In the genomic region with DNA sequence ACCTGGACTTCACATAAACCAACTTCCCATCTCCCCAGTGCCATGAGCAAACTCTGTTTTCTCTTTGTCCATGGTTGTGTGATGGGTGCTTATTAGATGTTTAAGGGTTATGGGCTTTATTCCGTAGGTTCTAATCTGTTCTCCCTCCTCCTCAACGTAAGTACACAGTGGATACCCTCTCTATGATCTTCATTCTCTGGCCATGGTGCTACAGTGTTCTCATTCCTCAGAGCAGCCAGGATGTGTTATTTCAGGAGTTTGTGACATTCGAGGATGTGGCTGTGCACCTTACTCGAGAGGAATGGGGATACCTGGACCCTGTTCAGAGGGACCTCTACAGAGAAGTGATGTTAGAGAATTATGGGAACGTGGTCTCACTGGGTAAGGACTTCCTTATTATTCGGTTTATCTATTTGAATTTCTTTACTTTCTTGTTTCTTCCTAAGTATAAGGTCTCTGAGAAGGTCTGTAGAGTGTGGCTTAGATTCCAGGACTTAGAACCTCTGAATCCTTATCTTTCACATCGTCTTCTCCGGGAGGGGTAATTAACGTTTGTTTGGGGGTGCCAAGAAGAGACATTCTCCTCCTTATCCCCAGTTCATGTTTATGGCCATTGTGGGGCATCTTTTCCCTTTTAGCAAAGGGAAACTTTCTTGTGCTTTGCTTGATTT, we compare ENCODE assay signal across 11 cellular contexts. TPM values are rescaled to one million over a fixed set of nuclear protein-coding genes. Genes with fewer than 3 reads are reported as not detected.
A peak's percentile ranks its signal among the peaks of the same experiment; 100 is the strongest.
DNase-seq lines count a peak whose midpoint lies in the region; ATAC-seq, FAIRE-seq and TF ChIP-seq lines count a peak whose summit lies in the region.
"Had no signal": no experiment of that assay in that cellular context is flagged by ENCODE, and none has a peak within 500 bp of the region (broad histone marks: within the 10 kb centered on the region; RNA-seq: fewer than 3 reads in every experiment).

No MANE protein-coding gene starts in this region.

- no peak for FAIRE-seq in GM12891 (lab: Jason Lieb, UNC)

- POLR2A ChIA-PET in activated CD8-positive, alpha-beta T cell treated with anti-CD3 and anti-CD28 coated beads for 36 hours (lab: Charles Lee), result interaction anchor here (1.4 kb wide), 1 partner anchor 62 kb away, joined by 5 read pairs; no protein-coding TSS in a partner anchor

- H3K4me1 ChIP-seq in foreskin keratinocyte (peaks cover 34% of the 10 kb centered on the region), subcutaneous abdominal adipose tissue (ENCODE audit: control insufficient read depth in 5 of 5, insufficient read depth in 5 of 5, low read length in 5 of 5) (peaks cover 2 to 31% (median 25%) of the 10 kb centered on the region in 5 donors)

- H3K4me1 Mint-ChIP-seq in activated T-cell treated with anti-CD3 and anti-CD28 coated beads, Interleukin-2, amount 50 U/mL, for 72 hours (ENCODE audit: low read depth), result peaks cover 53% of the 10 kb centered on the region
- peaks cover 47% of the 10 kb centered on the region for H3K4me1 Mint-ChIP-seq in activated T-cell treated with anti-CD3 and anti-CD28 coated beads, Interleukin-2, amount 50 U/mL, for 4 hours (ENCODE audit: low read depth)
- H3K4me1 Mint-ChIP-seq in activated CD8-positive, alpha-beta T cell treated with anti-CD3 and anti-CD28 coated beads for 36 hours (ENCODE audit: low read depth), result peaks cover 54% of the 10 kb centered on the region

- no peak for ATAC-seq in activated T-cell treated with anti-CD3 and anti-CD28 coated beads, Interleukin-2, amount 50 U/mL, for 72 hours (replicated peaks in 1 of 2)
- no peak for ATAC-seq in activated T-cell treated with anti-CD3 and anti-CD28 coated beads, Interleukin-2, amount 50 U/mL, for 4 hours
- no peak for ATAC-seq in activated CD8-positive, alpha-beta T cell treated with anti-CD3 and anti-CD28 coated beads for 36 hours
- no peak for ATAC-seq in foreskin keratinocyte

- no peak for TF ChIP-seq POLR2A in GM12891 (IDR thresholded peaks at IDR 0.05; ENCODE audit: low read depth, low read length)

- TF ChIP-seq CTCF in activated CD8-positive, alpha-beta T cell treated with anti-CD3 and anti-CD28 coated beads for 36 hours (IDR thresholded peaks at IDR 0.05), result no peak
- no peak for TF ChIP-seq CTCF in foreskin keratinocyte (conservative IDR thresholded peaks at IDR 0.05)

- no peak overlapping the region for H3K4me3 ChIP-seq in subcutaneous abdominal adipose tissue (ENCODE audit: low read depth in 1 of 5, low read length in 5 of 5)
- H3K4me3 ChIP-seq: uterus had no signal

- H3K36me3 ChIP-seq in subcutaneous abdominal adipose tissue (ENCODE audit: control insufficient read depth in 5 of 5, insufficient read depth in 5 of 5, low read length in 5 of 5), result peaks cover 30 to 62% (median 55%) of the 10 kb centered on the region in 5 donors
- H3K36me3 ChIP-seq: uterus had no signal

- CTCF ChIA-PET in activated CD8-positive, alpha-beta T cell treated with anti-CD3 and anti-CD28 coated beads for 36 hours (lab: Charles Lee), result no interaction called here

- no peak for DNase-seq in activated T-cell treated with anti-CD3 and anti-CD28 coated beads, Interleukin-2, amount 50 U/mL, for 72 hours
- no peak for DNase-seq in activated T-cell treated with anti-CD3 and anti-CD28 coated beads, Interleukin-2, amount 50 U/mL, for 4 hours
- no peak for DNase-seq in activated CD8-positive, alpha-beta T cell treated with anti-CD3 and anti-CD28 coated beads for 36 hours
- DNase-seq in foreskin keratinocyte, result no peak
- DNase-seq in NCI-H1417 treated with DMSO at 0.1 percent for 48 hours (lab: John Stamatoyannopoulos, UW), result no peak
- DNase-seq in GM12891 (ENCODE audit: insufficient read length, low spot score), result no peak
- no peak for DNase-seq in stimulated activated naive CD4-positive, alpha-beta T cell (lab: John Stamatoyannopoulos, UW)
- DNase-seq: cortex of kidney, NCI-H2081, uterus had no signal

- H3K27ac Mint-ChIP-seq in activated T-cell treated with anti-CD3 and anti-CD28 coated beads, Interleukin-2, amount 50 U/mL, for 72 hours, result peak overlapping the region; percentile 96
- H3K27ac Mint-ChIP-seq in activated CD8-positive, alpha-beta T cell treated with anti-CD3 and anti-CD28 coated beads for 36 hours, result peak overlapping the region; percentile 85

- H3K9me3 Mint-ChIP-seq in activated T-cell treated with anti-CD3 and anti-CD28 coated beads, Interleukin-2, amount 50 U/mL, for 72 hours, result no peaks in the 10 kb centered on the region
- H3K9me3 Mint-ChIP-seq in activated T-cell treated with anti-CD3 and anti-CD28 coated beads, Interleukin-2, amount 50 U/mL, for 4 hours, result no peaks in the 10 kb centered on the region
- H3K9me3 Mint-ChIP-seq in activated CD8-positive, alpha-beta T cell treated with anti-CD3 and anti-CD28 coated beads for 36 hours, result no peaks in the 10 kb centered on the region

- H3K27ac ChIP-seq in foreskin keratinocyte (peak overlapping the region; percentile 86), subcutaneous abdominal adipose tissue (ENCODE audit: low read depth, low read length) (peak overlapping the region; percentile 69)

- no peaks in the 10 kb centered on the region for H3K27me3 Mint-ChIP-seq in activated T-cell treated with anti-CD3 and anti-CD28 coated beads, Interleukin-2, amount 50 U/mL, for 72 hours (ENCODE audit: low read depth)
- H3K27me3 Mint-ChIP-seq in activated T-cell treated with anti-CD3 and anti-CD28 coated beads, Interleukin-2, amount 50 U/mL, for 4 hours (ENCODE audit: low read depth), result no peaks in the 10 kb centered on the region
- H3K27me3 Mint-ChIP-seq in activated CD8-positive, alpha-beta T cell treated with anti-CD3 and anti-CD28 coated beads for 36 hours, result no peaks in the 10 kb centered on the region

- peak overlapping the region; percentile 47 to 68 for H3K4me3 Mint-ChIP-seq in activated T-cell treated with anti-CD3 and anti-CD28 coated beads, Interleukin-2, amount 50 U/mL, for 72 hours
- no peak overlapping the region for H3K4me3 Mint-ChIP-seq in activated T-cell treated with anti-CD3 and anti-CD28 coated beads, Interleukin-2, amount 50 U/mL, for 4 hours
- H3K4me3 Mint-ChIP-seq in activated CD8-positive, alpha-beta T cell treated with anti-CD3 and anti-CD28 coated beads for 36 hours, result no peak overlapping the region

- peak overlapping the region in 3 of 5 donors; percentile 20 to 69 (median 29) for H3K9ac ChIP-seq in subcutaneous abdominal adipose tissue (ENCODE audit: low read length in 5 of 5)

- peaks cover 34 to 44% of the 10 kb centered on the region in 2 donors for H3K36me3 Mint-ChIP-seq in activated T-cell treated with anti-CD3 and anti-CD28 coated beads, Interleukin-2, amount 50 U/mL, for 72 hours (ENCODE audit: insufficient read depth in 2 of 2)
- peaks cover 37% of the 10 kb centered on the region for H3K36me3 Mint-ChIP-seq in activated T-cell treated with anti-CD3 and anti-CD28 coated beads, Interleukin-2, amount 50 U/mL, for 4 hours (ENCODE audit: insufficient read depth)
- peaks cover 57% of the 10 kb centered on the region for H3K36me3 Mint-ChIP-seq in activated CD8-positive, alpha-beta T cell treated with anti-CD3 and anti-CD28 coated beads for 36 hours (ENCODE audit: low read depth)

- no peaks in the 10 kb centered on the region for H3K9me3 ChIP-seq in subcutaneous abdominal adipose tissue (ENCODE audit: control insufficient read depth in 5 of 5, low read length in 5 of 5)
- H3K9me3 ChIP-seq: uterus had no signal

- H3K27me3 ChIP-seq in foreskin keratinocyte (no peaks in the 10 kb centered on the region), subcutaneous abdominal adipose tissue (ENCODE audit: control insufficient read depth in 5 of 5, insufficient read depth in 4 of 5, low read length in 5 of 5) (no peaks in the 10 kb centered on the region)
- H3K27me3 ChIP-seq: uterus had no signal

- intact Hi-C loops in activated CD8-positive, alpha-beta T cell treated with anti-CD3 and anti-CD28 coated beads for 36 hours (cut with micrococcal nuclease), result no loop called here

RNA-seq across cellular contexts. Expression of gene ZNF655, which starts 3.8 kb away (rescaled TPM):
- total RNA-seq in activated T-cell treated with anti-CD3 and anti-CD28 coated beads, Interleukin-2, amount 50 U/mL, for 72 hours, result 10 to 100 TPM; 87.8 to 94.1 TPM
- total RNA-seq in activated T-cell treated with anti-CD3 and anti-CD28 coated beads, Interleukin-2, amount 50 U/mL, for 4 hours, result 10 to 100 TPM; 52.5 to 61.6 (median 59.2) TPM
- total RNA-seq in activated CD8-positive, alpha-beta T cell treated with anti-CD3 and anti-CD28 coated beads for 36 hours, result 10 to 100 TPM; 63.0 to 65.2 TPM
- total RNA-seq in foreskin keratinocyte, result 55.1 and 55.8 TPM in 2 replicates
- polyA plus RNA-seq in foreskin keratinocyte, result 31.5 and 35.0 TPM in 2 replicates
- polyA plus RNA-seq in GM12891 (2012; ENCODE audit: low read depth, missing spikeins), result 35.5 TPM

RNA-seq across cellular contexts. Expression of gene FAM200A, which starts 10.3 kb away (rescaled TPM):
- total RNA-seq in activated T-cell treated with anti-CD3 and anti-CD28 coated beads, Interleukin-2, amount 50 U/mL, for 72 hours, result 1 to 10 TPM; 4.7 to 7.1 TPM
- 1 to 10 TPM; 6.1 to 6.7 (median 6.6) TPM for total RNA-seq in activated T-cell treated with anti-CD3 and anti-CD28 coated beads, Interleukin-2, amount 50 U/mL, for 4 hours
- total RNA-seq in activated CD8-positive, alpha-beta T cell treated with anti-CD3 and anti-CD28 coated beads for 36 hours, result 1 to 10 TPM; 4.8 to 4.9 TPM
- 5.6 and 5.8 TPM in 2 replicates for total RNA-seq in foreskin keratinocyte
- polyA plus RNA-seq in foreskin keratinocyte, result 3.2 and 3.6 TPM in 2 replicates
- 2.1 TPM for polyA plus RNA-seq in GM12891 (2012; ENCODE audit: low read depth, missing spikeins)

RNA-seq across cellular contexts. Expression of gene TMEM225B, which starts 35.8 kb away (rescaled TPM):
- total RNA-seq in activated T-cell treated with anti-CD3 and anti-CD28 coated beads, Interleukin-2, amount 50 U/mL, for 72 hours, result 1 to 10 TPM; 2.5 to 4.3 TPM
- under 1 TPM in 2 of 3 donors, not detected in 1; 0.38 to 0.71 TPM for total RNA-seq in activated T-cell treated with anti-CD3 and anti-CD28 coated beads, Interleukin-2, amount 50 U/mL, for 4 hours
- total RNA-seq in activated CD8-positive, alpha-beta T cell treated with anti-CD3 and anti-CD28 coated beads for 36 hours, result 1 to 10 TPM in 1 of 2 experiments, under 1 TPM in 1; 0.92 to 2.2 TPM
- total RNA-seq in foreskin keratinocyte, result 0.25 TPM in 1 of 2 replicates, not detected in the other
- polyA plus RNA-seq in foreskin keratinocyte, result 0.19 TPM in 2 replicates
- 0.12 TPM for polyA plus RNA-seq in GM12891 (2012; ENCODE audit: low read depth, missing spikeins)

RNA-seq across cellular contexts. Expression of gene ZSCAN25, which starts 54.5 kb away (rescaled TPM):
- total RNA-seq in activated T-cell treated with anti-CD3 and anti-CD28 coated beads, Interleukin-2, amount 50 U/mL, for 72 hours, result 10 to 100 TPM; 32.4 to 35.6 TPM
- total RNA-seq in activated T-cell treated with anti-CD3 and anti-CD28 coated beads, Interleukin-2, amount 50 U/mL, for 4 hours, result 10 to 100 TPM; 32.9 to 34.4 (median 34.1) TPM
- total RNA-seq in activated CD8-positive, alpha-beta T cell treated with anti-CD3 and anti-CD28 coated beads for 36 hours, result 10 to 100 TPM; 31.8 to 35.8 TPM
- 12.9 and 14.2 TPM in 2 replicates for total RNA-seq in foreskin keratinocyte
- 4.6 and 5.5 TPM in 2 replicates for polyA plus RNA-seq in foreskin keratinocyte
- polyA plus RNA-seq in GM12891 (2012; ENCODE audit: low read depth, missing spikeins), result 5.3 TPM

RNA-seq across cellular contexts. Expression of gene ZKSCAN5, which starts 57.8 kb away (rescaled TPM):
- 1 to 10 TPM; 9.3 to 9.9 TPM for total RNA-seq in activated T-cell treated with anti-CD3 and anti-CD28 coated beads, Interleukin-2, amount 50 U/mL, for 72 hours
- total RNA-seq in activated T-cell treated with anti-CD3 and anti-CD28 coated beads, Interleukin-2, amount 50 U/mL, for 4 hours, result 1 to 10 TPM; 4.9 to 6.4 (median 6.3) TPM
- total RNA-seq in activated CD8-positive, alpha-beta T cell treated with anti-CD3 and anti-CD28 coated beads for 36 hours, result 1 to 10 TPM; 7.6 to 7.9 TPM
- 10.7 and 11.1 TPM in 2 replicates for total RNA-seq in foreskin keratinocyte
- 4.3 and 4.4 TPM in 2 replicates for polyA plus RNA-seq in foreskin keratinocyte
- 4.2 TPM for polyA plus RNA-seq in GM12891 (2012; ENCODE audit: low read depth, missing spikeins)

Comparison
In these comparisons a context has a peak if more than half of its experiments do, and no peak if none do; other contexts are left out.
1. H3K4me3 Mint-ChIP-seq: peak in activated T-cell treated with anti-CD3 and anti-CD28 coated beads, Interleukin-2, amount 50 U/mL, for 72 hours (2 of 2); none in activated T-cell treated with anti-CD3 and anti-CD28 coated beads, Interleukin-2, amount 50 U/mL, for 4 hours (single experiment) and activated CD8-positive, alpha-beta T cell treated with anti-CD3 and anti-CD28 coated beads for 36 hours (single experiment).